In genomic region chr16:22627043-22627442, GRCh38 we compare ENCODE assay signal across 17 cellular contexts.
"Had no signal": no experiment of that assay in that cellular context is flagged by ENCODE, and none has a peak within 500 bp of the region (broad histone marks: within the 10 kb centered on the region; RNA-seq: fewer than 3 reads in every experiment).

No MANE protein-coding gene starts in this region.

- DNase-seq: effector CD8-positive, alpha-beta T cell; heart left ventricle; hippocampal formation; mesendoderm; naive thymus-derived CD4-positive, alpha-beta T cell; nephron progenitor cell; sigmoid colon; stimulated activated CD4-positive, alpha-beta T cell treated with anti-CD3 and anti-CD28 coated beads, Interleukin-2, amount 100 ng/mL, for 24 hours; stimulated activated CD4-positive, alpha-beta T cell treated with anti-CD3 and anti-CD28 coated beads, Interleukin-4, amount 100 ng/mL, for 4 hours; stimulated activated naive B cell treated with anti-CD40 and anti-IgM and Interleukin-4, amounts not matched to agents 10 μg/mL and 1 μg/mL and 100 μg/mL, for 72 hours; stimulated activated naive CD8-positive, alpha-beta T cell treated with anti-CD3 and anti-CD28 coated beads, Interleukin-15, amount 100 ng/mL, for 72 hours; testis; upper lobe of right lung had no signal

- H3K27me3 ChIP-seq: sigmoid colon, testis, tibial nerve, vagina had no signal

- H3K4me3 Mint-ChIP-seq: naive thymus-derived CD4-positive, alpha-beta T cell; nephron progenitor cell; stimulated activated naive B cell treated with anti-CD40 and anti-IgM and Interleukin-4, amounts not matched to agents 10 μg/mL and 1 μg/mL and 100 μg/mL, for 72 hours; stimulated activated naive CD8-positive, alpha-beta T cell treated with anti-CD3 and anti-CD28 coated beads, Interleukin-15, amount 100 ng/mL, for 72 hours had no signal

- H3K4me1 Mint-ChIP-seq: naive thymus-derived CD4-positive, alpha-beta T cell; nephron progenitor cell; stimulated activated naive B cell treated with anti-CD40 and anti-IgM and Interleukin-4, amounts not matched to agents 10 μg/mL and 1 μg/mL and 100 μg/mL, for 72 hours; stimulated activated naive CD8-positive, alpha-beta T cell treated with anti-CD3 and anti-CD28 coated beads, Interleukin-15, amount 100 ng/mL, for 72 hours had no signal

- H3K4me3 ChIP-seq: heart left ventricle, sigmoid colon, skin epidermis, testis, tibial nerve, upper lobe of right lung, vagina had no signal

- H3K9me3 ChIP-seq: sigmoid colon, testis, upper lobe of right lung, vagina had no signal

- H3K36me3 Mint-ChIP-seq: naive thymus-derived CD4-positive, alpha-beta T cell; stimulated activated naive B cell treated with anti-CD40 and anti-IgM and Interleukin-4, amounts not matched to agents 10 μg/mL and 1 μg/mL and 100 μg/mL, for 72 hours had no signal

- H3K36me3 ChIP-seq: heart left ventricle, sigmoid colon, tibial nerve, upper lobe of right lung, vagina had no signal

- H3K27ac Mint-ChIP-seq: naive thymus-derived CD4-positive, alpha-beta T cell; nephron progenitor cell; stimulated activated naive B cell treated with anti-CD40 and anti-IgM and Interleukin-4, amounts not matched to agents 10 μg/mL and 1 μg/mL and 100 μg/mL, for 72 hours; stimulated activated naive CD8-positive, alpha-beta T cell treated with anti-CD3 and anti-CD28 coated beads, Interleukin-15, amount 100 ng/mL, for 72 hours had no signal

- H3K27ac ChIP-seq: heart left ventricle, sigmoid colon, skin epidermis, testis, tibial nerve, upper lobe of right lung, vagina had no signal

- H3K27me3 Mint-ChIP-seq: stimulated activated naive B cell treated with anti-CD40 and anti-IgM and Interleukin-4, amounts not matched to agents 10 μg/mL and 1 μg/mL and 100 μg/mL, for 72 hours; stimulated activated naive CD8-positive, alpha-beta T cell treated with anti-CD3 and anti-CD28 coated beads, Interleukin-15, amount 100 ng/mL, for 72 hours had no signal

- H3K9me3 Mint-ChIP-seq: naive thymus-derived CD4-positive, alpha-beta T cell; nephron progenitor cell; stimulated activated naive B cell treated with anti-CD40 and anti-IgM and Interleukin-4, amounts not matched to agents 10 μg/mL and 1 μg/mL and 100 μg/mL, for 72 hours; stimulated activated naive CD8-positive, alpha-beta T cell treated with anti-CD3 and anti-CD28 coated beads, Interleukin-15, amount 100 ng/mL, for 72 hours had no signal

- H3K4me1 ChIP-seq: heart left ventricle, sigmoid colon, testis, tibial nerve, upper lobe of right lung, vagina had no signal

- ATAC-seq: esophagus mucosa; heart left ventricle; naive thymus-derived CD4-positive, alpha-beta T cell; stimulated activated naive B cell treated with anti-CD40 and anti-IgM and Interleukin-4, amounts not matched to agents 10 μg/mL and 1 μg/mL and 100 μg/mL, for 72 hours; stimulated activated naive CD8-positive, alpha-beta T cell treated with anti-CD3 and anti-CD28 coated beads, Interleukin-15, amount 100 ng/mL, for 72 hours; upper lobe of right lung had no signal
